ENCODE assay signal across 8 cellular contexts in the genomic region with DNA sequence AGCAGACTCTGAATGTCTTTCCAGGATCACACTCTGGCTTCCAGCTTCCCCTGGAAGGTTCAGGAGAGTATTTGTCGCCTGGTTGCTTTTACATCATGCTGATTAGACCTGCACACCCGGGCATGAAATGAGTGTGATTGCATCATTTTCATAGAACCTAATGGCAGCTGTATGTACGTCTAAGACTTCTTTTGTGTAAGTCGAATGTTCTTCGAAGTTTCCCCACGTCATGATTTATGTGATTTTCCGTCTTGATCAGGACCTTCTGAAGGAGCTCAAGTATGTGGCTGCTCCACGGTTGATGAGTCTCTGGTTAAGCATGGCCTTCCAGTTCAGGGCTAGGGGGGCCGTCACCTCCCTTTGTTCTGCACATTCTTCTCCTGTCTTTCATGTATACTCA. TPM values are rescaled to one million over a fixed set of nuclear protein-coding genes. Genes with fewer than 3 reads are reported as not detected.
DNase-seq lines count a peak whose midpoint lies in the region; ATAC-seq, FAIRE-seq and TF ChIP-seq lines count a peak whose summit lies in the region.

No MANE protein-coding gene starts in this region.

- no peak overlapping the region for H2BK5ac ChIP-seq in IMR-90 (ENCODE audit: low read depth, low read length, poor library complexity, severe bottlenecking)

- peaks cover 27% of the 10 kb centered on the region for H3K9me1 ChIP-seq in IMR-90 (ENCODE audit: insufficient read depth, low read length)

- peaks cover 51 to 82% (median 62%) of the 10 kb centered on the region in 3 donors for H3K4me1 Mint-ChIP-seq in naive B cell

- peaks cover 0 to 8% of the 10 kb centered on the region in 2 donors for H3K36me3 Mint-ChIP-seq in naive B cell

- no peak overlapping the region for H3K56ac ChIP-seq in IMR-90 (ENCODE audit: extremely low read depth, insufficient read depth, low read length)

- POLR2A ChIA-PET in IMR-90 (lab: Charles Lee; ENCODE audit: unreplicated experiment) = no interaction called here

- H4K5ac ChIP-seq in IMR-90 (ENCODE audit: low read depth, low read length) = no peak overlapping the region

- intact Hi-C loops in IMR-90 (cut with micrococcal nuclease) = loop anchor here (5.0 kb wide), 1 partner anchor 101 kb away; no protein-coding TSS in a partner anchor

- no peak overlapping the region for H3K4me3 ChIP-seq in BLaER1 treated with 17β-estradiol and CSF1 and Interleukin-3, amounts not matched to agents 10 nM and 100 nM
- H3K4me3 ChIP-seq in IMR-90 (ENCODE audit: insufficient read depth, low read depth, low read length) = no peak overlapping the region

- no peak overlapping the region; the same call in 1 of the 2 replicates for H3K14ac ChIP-seq in IMR-90 (replicated peaks; ENCODE audit: low read depth, low read length)

- TF ChIP-seq CTCF in IMR-90 (conservative IDR thresholded peaks at IDR 0.05; ENCODE audit: low read depth, low read length) = no peak

- H3K23ac ChIP-seq in IMR-90 (ENCODE audit: low read depth, low read length) = peak overlapping the region; percentile 2

- no peaks in the 10 kb centered on the region for H3K9me3 Mint-ChIP-seq in naive B cell

- H3K4ac ChIP-seq in IMR-90 (ENCODE audit: low read depth, low read length) = peak overlapping the region; percentile 33; the same call in 1 of the 2 replicates

- H3K27ac ChIP-seq in BLaER1 treated with 17β-estradiol and CSF1 and Interleukin-3, amounts not matched to agents 10 nM and 100 nM = peak overlapping the region in 4 of 11 experiments; percentile 15 to 56 (median 36); a peak in 6 of 22 replicates
- H3K27ac ChIP-seq in IMR-90 (ENCODE audit: insufficient read depth, low read length) = peak overlapping the region; percentile 13; the same call in 1 of the 2 replicates
- no peak overlapping the region for H3K27ac ChIP-seq in caudate nucleus (ENCODE audit: low read depth, low read length)

- no peak overlapping the region for H3K18ac ChIP-seq in IMR-90 (ENCODE audit: low read depth, low read length)

- no peak for FAIRE-seq in GM12891 (lab: Jason Lieb, UNC)

- dilution Hi-C loops in IMR-90 (cut with HindIII; ENCODE audit: low sequenced_read_pairs, unreplicated experiment) = no loop called here

- BruUV-seq in IMR-90 (replicated peaks; lab: Mats Ljungman, UMichigan) = no TSS peak

- no peak overlapping the region for H2BK20ac ChIP-seq in IMR-90 (ENCODE audit: low read depth, low read length)

- CTCF ChIA-PET in IMR-90 (lab: Yijun Ruan, JAX) = interaction anchor here (0.6 to 1.0 kb wide), 2 partner anchors 28 to 106 kb away, joined by 3 to 4 read pairs; no protein-coding TSS in a partner anchor

- peak overlapping the region in 5 of 6 donors; percentile 0 to 81 (median 69) for H3K27ac Mint-ChIP-seq in naive B cell

- peaks cover 59 to 80% (median 74%) of the 10 kb centered on the region in 11 experiments for H3K36me3 ChIP-seq in BLaER1 treated with 17β-estradiol and CSF1 and Interleukin-3, amounts not matched to agents 10 nM and 100 nM
- H3K36me3 ChIP-seq in IMR-90 (ENCODE audit: control insufficient read depth, insufficient read depth, low read length) = peaks cover 16% of the 10 kb centered on the region

- H4K20me1 ChIP-seq in BLaER1 treated with 17β-estradiol and CSF1 and Interleukin-3, amounts not matched to agents 10 nM and 100 nM = peaks cover 90 to 94% (median 93%) of the 10 kb centered on the region in 11 experiments
- peaks cover 89% of the 10 kb centered on the region for H4K20me1 ChIP-seq in IMR-90 (ENCODE audit: insufficient read depth, low read length)

- H2AK9ac ChIP-seq in IMR-90 (replicated peaks; ENCODE audit: low read depth, low read length, poor library complexity) = no peak overlapping the region

- peak overlapping the region; percentile 26; the same call in 1 of the 2 replicates for H4K91ac ChIP-seq in IMR-90 (ENCODE audit: insufficient read depth, low read depth, low read length)

- 81% methylated on average over 8 of the region's 9 CpGs; no CpG with 5 or more reads in 1 of the 2 experiments for WGBS in IMR-90 (ENCODE audit: extremely low coverage in 2 of 2, insufficient read length in 1 of 2), 2 experiments

- H2BK120ac ChIP-seq in IMR-90 (ENCODE audit: low read depth, low read length) = no peak overlapping the region

- ATAC-seq in IMR-90 (ENCODE audit: low read depth) (no peak), naive B cell (ENCODE audit: low read depth in 2 of 2) (no peak)

- H2BK15ac ChIP-seq in IMR-90 (ENCODE audit: low read depth, low read length) = no peak overlapping the region

- H3K4me2 ChIP-seq in BLaER1 treated with 17β-estradiol and CSF1 and Interleukin-3, amounts not matched to agents 10 nM and 100 nM = peak overlapping the region; percentile 84 to 100 (median 94)
- no peak overlapping the region for H3K4me2 ChIP-seq in IMR-90 (ENCODE audit: low read depth, low read length)

- in situ Hi-C loops in IMR-90 (cut with MboI; ENCODE audit: low sequenced_read_pairs) = loop anchor here (5.0 kb wide), 1 partner anchor 101 kb away; no protein-coding TSS in a partner anchor

- DNase-seq in IMR-90 (peak; percentile 17), astrocyte of the hippocampus (ENCODE audit: low read depth, low spot score) (peak; percentile 69), naive B cell (no peak), NCI-H748 (lab: John Stamatoyannopoulos, UW; ENCODE audit: unreplicated experiment) (no peak), inferior parietal cortex (ENCODE audit: extremely low spot score) (no peak), GM12891 (ENCODE audit: insufficient read length, low spot score) (no peak), caudate nucleus (lab: John Stamatoyannopoulos, UW) (no peak)

- H3K27me3 Mint-ChIP-seq in naive B cell = no peaks in the 10 kb centered on the region

- peaks cover 72 to 84% (median 77%) of the 10 kb centered on the region in 10 experiments for H3K4me1 ChIP-seq in BLaER1 treated with 17β-estradiol and CSF1 and Interleukin-3, amounts not matched to agents 10 nM and 100 nM
- H3K4me1 ChIP-seq in IMR-90 (ENCODE audit: control insufficient read depth, insufficient read depth, low read length) = peaks cover 24% of the 10 kb centered on the region

- H3K9me3 ChIP-seq in BLaER1 treated with 17β-estradiol and CSF1 and Interleukin-3, amounts not matched to agents 10 nM and 100 nM (replicated peaks in 1 of 11) = no peaks in the 10 kb centered on the region
- no peaks in the 10 kb centered on the region for H3K9me3 ChIP-seq in IMR-90 (ENCODE audit: control insufficient read depth, insufficient read depth, low read length)

- H2AK5ac ChIP-seq in IMR-90 (ENCODE audit: low read depth, low read length) = peak overlapping the region; percentile 79; the same call in 1 of the 2 replicates

- H3K4me3 Mint-ChIP-seq in naive B cell = peak overlapping the region in 6 of 8 donors; percentile 15 to 83 (median 28)

- peak overlapping the region in 4 of 11 experiments; percentile 22 to 99 (median 99); a peak in 6 of 22 replicates for H3K9ac ChIP-seq in BLaER1 treated with 17β-estradiol and CSF1 and Interleukin-3, amounts not matched to agents 10 nM and 100 nM
- no peak overlapping the region for H3K9ac ChIP-seq in IMR-90 (ENCODE audit: low read depth, low read length)

- H3K27me3 ChIP-seq in BLaER1 treated with 17β-estradiol and CSF1 and Interleukin-3, amounts not matched to agents 10 nM and 100 nM = no peaks in the 10 kb centered on the region
- no peaks in the 10 kb centered on the region for H3K27me3 ChIP-seq in IMR-90 (ENCODE audit: control insufficient read depth, insufficient read depth, low read length)

- TF ChIP-seq POLR2A in IMR-90 (IDR thresholded peaks at IDR 0.05; ENCODE audit: low read depth, low read length) (no peak), GM12891 (IDR thresholded peaks at IDR 0.05; ENCODE audit: low read depth, low read length) (no peak)

- peaks cover under 1 to 36% of the 10 kb centered on the region in 2 experiments for H3K79me1 ChIP-seq in IMR-90 (ENCODE audit: low read depth in 1 of 2, low read length in 2 of 2)

- no peak overlapping the region for H2AFZ ChIP-seq in IMR-90 (replicated peaks; ENCODE audit: low read length, poor library complexity)

- TF ChIP-seq RAD21 in IMR-90 (IDR thresholded peaks at IDR 0.05; ENCODE audit: low read length) = no peak

- no peak overlapping the region for H4K8ac ChIP-seq in IMR-90 (ENCODE audit: low read depth in 2 of 2, low read length in 2 of 2)

TF ChIP-seq in IMR-90, 13 proteins besides CTCF, POLR2A, EP300 and RAD21:
- TF ChIP-seq RCOR1 (IDR thresholded peaks at IDR 0.05; ENCODE audit: insufficient replicate concordance, low read length) = no peak
- peak; percentile 83 for TF ChIP-seq CEBPB (IDR thresholded peaks at IDR 0.05; ENCODE audit: low read depth, low read length)

TF ChIP-seq in GM12891, 5 proteins besides CTCF, POLR2A, EP300 and RAD21:
- TF ChIP-seq TAF1 (IDR thresholded peaks at IDR 0.05; ENCODE audit: low read depth, low read length) (no peak), SPI1 (IDR thresholded peaks at IDR 0.05; ENCODE audit: low read depth, low read length) (no peak), POU2F2 (IDR thresholded peaks at IDR 0.05; ENCODE audit: low read depth, low read length) (no peak), PAX5 (IDR thresholded peaks at IDR 0.05; ENCODE audit: insufficient read depth, low read length, severe bottlenecking) (no peak), POLR2AphosphoS5 (IDR thresholded peaks at IDR 0.05; ENCODE audit: low read depth, low read length) (no peak; the same call in 1 of the 2 replicates)

RNA-seq across cellular contexts. Expression of a gene that starts 4.5 kb away (rescaled TPM):
- 241 and 269 TPM in 2 replicates for total RNA-seq in IMR-90 (2012; rRNA removed)
- polyA plus RNA-seq in IMR-90 (2012; rRNA removed) = 292 and 321 TPM in 2 replicates
- 244 and 296 TPM in 2 replicates for polyA plus RNA-seq in IMR-90 (2012; cell fraction: cytosol; rRNA removed)
- polyA plus RNA-seq in IMR-90 (2012; cell fraction: nucleus; rRNA removed; ENCODE audit: low replicate concordance) = 160 and 211 TPM in 2 replicates
- polyA plus RNA-seq in naive B cell (ENCODE audit: low read depth in 6 of 6) = 100 to 1,000 TPM; 185 to 247 (median 209) TPM
- 285 TPM for polyA plus RNA-seq in GM12891 (2012; ENCODE audit: low read depth, missing spikeins)

RNA-seq across cellular contexts. Expression of a gene that starts 31.2 kb away (rescaled TPM):
- under 0.01 and 0.36 TPM in 2 replicates for total RNA-seq in IMR-90 (2012; rRNA removed)
- polyA plus RNA-seq in IMR-90 (2012; rRNA removed) = 0.50 and 0.77 TPM in 2 replicates
- polyA plus RNA-seq in IMR-90 (2012; cell fraction: cytosol; rRNA removed) = 0.41 and 0.60 TPM in 2 replicates
- polyA plus RNA-seq in IMR-90 (2012; cell fraction: nucleus; rRNA removed; ENCODE audit: low replicate concordance) = 3.3 and 4.1 TPM in 2 replicates
- polyA plus RNA-seq in naive B cell (ENCODE audit: low read depth in 6 of 6) = 100 to 1,000 TPM; 394 to 597 (median 466) TPM
- polyA plus RNA-seq in GM12891 (2012; ENCODE audit: low read depth, missing spikeins) = 152 TPM

Comparison
In these comparisons a context has a peak if more than half of its experiments do, and no peak if none do; other contexts are left out.
1. DNase-seq: peak in IMR-90 (single experiment) and astrocyte of the hippocampus (single experiment); none in naive B cell (single experiment), NCI-H748 (single experiment), inferior parietal cortex (single experiment), GM12891 (single experiment) and caudate nucleus (0 of 61).
2. RNA of a gene that starts 31.2 kb away (polyA plus RNA-seq): 394 to 597 TPM in naive B cell; 0.41 to 4.1 TPM in IMR-90; every median in the first group is over 10 times any median in the second.